9 cellular contexts compared by ENCODE assay signal in genomic region chr9:112601-113467, GRCh38. TPM values are rescaled to one million over a fixed set of nuclear protein-coding genes. Genes with fewer than 3 reads are reported as not detected.
DNase-seq lines count a peak whose midpoint lies in the region; ATAC-seq, FAIRE-seq and TF ChIP-seq lines count a peak whose summit lies in the region.
"Not testable (repeated sequence)": the region's sequence is repeated elsewhere in the genome, so short reads cannot be mapped to it uniquely, and the experiment has no call there.
"Had no signal": no experiment of that assay in that cellular context is flagged by ENCODE, and none has a peak within 500 bp of the region (broad histone marks: within the 10 kb centered on the region; RNA-seq: fewer than 3 reads in every experiment).

No MANE protein-coding gene starts in this region.

- not testable (repeated sequence) for H2AFZ ChIP-seq in astrocyte (ENCODE audit: low read depth, low read length)
- peak overlapping the region; percentile 48 for H2AFZ ChIP-seq in smooth muscle cell (ENCODE audit: low read depth)

- peak; percentile 2 for DNase-seq in GM20000 (ENCODE audit: low spot score)
- peak; percentile 48 for DNase-seq in NB4 (ENCODE audit: low read depth)
- peak; percentile 62 for DNase-seq in activated CD4-positive, alpha-beta T cell treated with anti-CD3 and anti-CD28 coated beads, Interleukin-2, amount 10 ng/mL, durations not matched to agents 24 days and 14 days
- not testable (repeated sequence) for DNase-seq in astrocyte (ENCODE audit: low read depth); heart left ventricle; naive thymus-derived CD4-positive, alpha-beta T cell; smooth muscle cell (lab: John Stamatoyannopoulos, UW; ENCODE audit: unreplicated experiment)

- not testable (repeated sequence) for TF ChIP-seq POLR2A in NB4 (IDR thresholded peaks at IDR 0.05; ENCODE audit: extremely low read depth, insufficient read length); heart left ventricle (IDR thresholded peaks at IDR 0.05)

- not testable (repeated sequence) for H3K4me1 ChIP-seq in astrocyte (ENCODE audit: insufficient read depth, low read length); naive thymus-derived CD4-positive, alpha-beta T cell (ENCODE audit: control insufficient read depth in 2 of 2, insufficient read depth in 2 of 2, low read length in 2 of 2); smooth muscle cell (ENCODE audit: low read depth)
- H3K4me1 ChIP-seq in heart left ventricle = peaks cover 0 to 29% (median 10%) of the 10 kb centered on the region in 12 donors

- not testable (repeated sequence) for H3K9me3 Mint-ChIP-seq in activated CD4-positive, alpha-beta T cell treated with anti-CD3 and anti-CD28 coated beads, Interleukin-2, amount 10 ng/mL, durations not matched to agents 24 days and 14 days; naive thymus-derived CD4-positive, alpha-beta T cell
- peaks cover 10% of the 10 kb centered on the region for H3K9me3 Mint-ChIP-seq in astrocyte (ENCODE audit: unreplicated experiment)

- H3K36me3 ChIP-seq in astrocyte (ENCODE audit: insufficient read depth, low read length); heart left ventricle; naive thymus-derived CD4-positive, alpha-beta T cell (ENCODE audit: control insufficient read depth in 2 of 3, insufficient read depth in 3 of 3, low read length in 3 of 3); smooth muscle cell (ENCODE audit: low read depth): not testable (repeated sequence)

- WGBS in heart left ventricle, 4 donors = 4 to 19% (median 8%) methylated on average over 20 to 54 of the region's 54 CpGs
- WGBS in smooth muscle cell (ENCODE audit: low lambda C conversion rate) = 10% methylated on average over 36 of the region's 54 CpGs

- H3F3A ChIP-seq in smooth muscle cell (ENCODE audit: low read depth) = not testable (repeated sequence)

- not testable (repeated sequence) for H3K27ac Mint-ChIP-seq in activated CD4-positive, alpha-beta T cell treated with anti-CD3 and anti-CD28 coated beads, Interleukin-2, amount 10 ng/mL, durations not matched to agents 24 days and 14 days; naive thymus-derived CD4-positive, alpha-beta T cell
- peak overlapping the region; percentile 47 for H3K27ac Mint-ChIP-seq in astrocyte (ENCODE audit: unreplicated experiment)

- not testable (repeated sequence) for H3K36me3 Mint-ChIP-seq in activated CD4-positive, alpha-beta T cell treated with anti-CD3 and anti-CD28 coated beads, Interleukin-2, amount 10 ng/mL, durations not matched to agents 24 days and 14 days (ENCODE audit: low read depth); astrocyte (ENCODE audit: low read depth, unreplicated experiment); naive thymus-derived CD4-positive, alpha-beta T cell

- H3K4me2 ChIP-seq in astrocyte (ENCODE audit: low read length) = not testable (repeated sequence)
- peak overlapping the region; percentile 86 for H3K4me2 ChIP-seq in smooth muscle cell

- not testable (repeated sequence) for H3K9ac ChIP-seq in astrocyte (ENCODE audit: low read length); smooth muscle cell (ENCODE audit: low read depth)

- not testable (repeated sequence) for H3K4me3 ChIP-seq in NB4 (ENCODE audit: low read depth, low read length); astrocyte (ENCODE audit: insufficient read depth, low read depth, low read length); naive thymus-derived CD4-positive, alpha-beta T cell (ENCODE audit: low read length)
- H3K4me3 ChIP-seq in heart left ventricle = peak overlapping the region in 11 of 12 donors; percentile 28 to 66 (median 54)
- peak overlapping the region; percentile 47 for H3K4me3 ChIP-seq in smooth muscle cell

- not testable (repeated sequence) for H3K27ac ChIP-seq in astrocyte (ENCODE audit: low read depth, low read length); naive thymus-derived CD4-positive, alpha-beta T cell (ENCODE audit: low read depth, low read length); smooth muscle cell (ENCODE audit: low read depth)
- H3K27ac ChIP-seq in heart left ventricle = peak overlapping the region in 4 of 12 donors; percentile 38 to 76 (median 68)

- not testable (repeated sequence) for H3K4me3 Mint-ChIP-seq in activated CD4-positive, alpha-beta T cell treated with anti-CD3 and anti-CD28 coated beads, Interleukin-2, amount 10 ng/mL, durations not matched to agents 24 days and 14 days
- peak overlapping the region; percentile 27 for H3K4me3 Mint-ChIP-seq in astrocyte (ENCODE audit: unreplicated experiment)
- H3K4me3 Mint-ChIP-seq in naive thymus-derived CD4-positive, alpha-beta T cell = peak overlapping the region in 9 of 10 donors; percentile 20 to 80 (median 56)

- CTCF ChIA-PET in naive thymus-derived CD4-positive, alpha-beta T cell (lab: Charles Lee) = not testable (repeated sequence)

- not testable (repeated sequence) for H4K20me1 ChIP-seq in astrocyte (ENCODE audit: insufficient read depth, low read length); smooth muscle cell (ENCODE audit: low read depth)

- peak in 1 of 4 donors; percentile 11 for ATAC-seq in heart left ventricle
- not testable (repeated sequence) for ATAC-seq in naive thymus-derived CD4-positive, alpha-beta T cell

- FAIRE-seq in astrocyte (lab: Jason Lieb, UNC) = not testable (repeated sequence)

- peaks cover 43% of the 10 kb centered on the region for H3K27me3 Mint-ChIP-seq in activated CD4-positive, alpha-beta T cell treated with anti-CD3 and anti-CD28 coated beads, Interleukin-2, amount 10 ng/mL, durations not matched to agents 24 days and 14 days
- H3K27me3 Mint-ChIP-seq in astrocyte (ENCODE audit: low read depth, unreplicated experiment) = peaks cover 49% of the 10 kb centered on the region
- peaks cover 24 to 62% (median 40%) of the 10 kb centered on the region in 5 donors for H3K27me3 Mint-ChIP-seq in naive thymus-derived CD4-positive, alpha-beta T cell

- H3K4me1 Mint-ChIP-seq in activated CD4-positive, alpha-beta T cell treated with anti-CD3 and anti-CD28 coated beads, Interleukin-2, amount 10 ng/mL, durations not matched to agents 24 days and 14 days = peaks cover 12% of the 10 kb centered on the region
- not testable (repeated sequence) for H3K4me1 Mint-ChIP-seq in astrocyte (ENCODE audit: low read depth, unreplicated experiment)
- H3K4me1 Mint-ChIP-seq in naive thymus-derived CD4-positive, alpha-beta T cell = peaks cover 7 to 35% (median 18%) of the 10 kb centered on the region in 7 donors

- H3K9me3 ChIP-seq in astrocyte (ENCODE audit: insufficient read depth, low read depth, low read length); heart left ventricle; naive thymus-derived CD4-positive, alpha-beta T cell (ENCODE audit: control insufficient read depth in 2 of 3, low read length in 3 of 3); smooth muscle cell (replicated peaks; ENCODE audit: low read depth): not testable (repeated sequence)

- TF ChIP-seq CTCF in GM20000 (IDR thresholded peaks at IDR 0.05; ENCODE audit: extremely low read depth, missing control alignments); NB4 (IDR thresholded peaks at IDR 0.05; ENCODE audit: low read depth, low read length); astrocyte (IDR thresholded peaks at IDR 0.05; ENCODE audit: insufficient read depth, low read depth, low read length); heart left ventricle (IDR thresholded peaks at IDR 0.05); smooth muscle cell (IDR thresholded peaks at IDR 0.05; ENCODE audit: borderline replicate concordance, insufficient read depth, poor library complexity, severe bottlenecking): not testable (repeated sequence)

- not testable (repeated sequence) for H3K79me2 ChIP-seq in astrocyte (ENCODE audit: insufficient read depth, low read length); smooth muscle cell (ENCODE audit: low read depth)

- intact Hi-C loops in activated CD4-positive, alpha-beta T cell treated with anti-CD3 and anti-CD28 coated beads, Interleukin-2, amount 10 ng/mL, durations not matched to agents 24 days and 14 days (cut with micrococcal nuclease); heart left ventricle (cut with DNase I); naive thymus-derived CD4-positive, alpha-beta T cell (cut with micrococcal nuclease): not testable (repeated sequence)

- POLR2A ChIA-PET in naive thymus-derived CD4-positive, alpha-beta T cell (lab: Charles Lee) = not testable (repeated sequence)

- H3K27me3 ChIP-seq in astrocyte (ENCODE audit: insufficient read depth, low read length) (peaks cover 22% of the 10 kb centered on the region), heart left ventricle (peaks cover 26 to 90% (median 60%) of the 10 kb centered on the region in 9 donors), smooth muscle cell (ENCODE audit: low read depth) (peaks cover 88% of the 10 kb centered on the region)
- H3K27me3 ChIP-seq in naive thymus-derived CD4-positive, alpha-beta T cell (ENCODE audit: control insufficient read depth in 2 of 2, insufficient read depth in 2 of 2, low read length in 2 of 2) = peaks cover 0 to 10% of the 10 kb centered on the region in 2 donors

RNA-seq across cellular contexts. Expression of gene FOXD4, which starts 5.4 kb away (rescaled TPM):
- not detected in 2 replicates for total RNA-seq in activated CD4-positive, alpha-beta T cell treated with anti-CD3 and anti-CD28 coated beads, Interleukin-2, amount 10 ng/mL, durations not matched to agents 24 days and 14 days
- total RNA-seq in astrocyte = 0.31 and 0.45 TPM in 2 replicates
- under 1 TPM in 2 of 9 donors, not detected in 7; 0.09 to 0.15 TPM for total RNA-seq in heart left ventricle
- under 1 TPM; 0.08 to 0.26 TPM for polyA plus RNA-seq in heart left ventricle
- under 1 TPM in 3 of 5 experiments, not detected in 2; 0.22 to 0.38 (median 0.27) TPM for total RNA-seq in naive thymus-derived CD4-positive, alpha-beta T cell
- under 1 TPM; 0.09 to 0.12 TPM for polyA plus RNA-seq in naive thymus-derived CD4-positive, alpha-beta T cell
- total RNA-seq in smooth muscle cell = 0.31 TPM in 1 of 2 replicates, not detected in the other
- 0.18 and 0.23 TPM in 2 replicates for polyA plus RNA-seq in smooth muscle cell
- total RNA-seq: activated naive CD4-positive, alpha-beta T cell treated with anti-CD3 and anti-CD28 coated beads, Interleukin-2, amount 50 U/mL, for 72 hours; cardiac septum had no signal
